Comparison of ENCODE assay signal across 1 cellular context in the genomic region with DNA sequence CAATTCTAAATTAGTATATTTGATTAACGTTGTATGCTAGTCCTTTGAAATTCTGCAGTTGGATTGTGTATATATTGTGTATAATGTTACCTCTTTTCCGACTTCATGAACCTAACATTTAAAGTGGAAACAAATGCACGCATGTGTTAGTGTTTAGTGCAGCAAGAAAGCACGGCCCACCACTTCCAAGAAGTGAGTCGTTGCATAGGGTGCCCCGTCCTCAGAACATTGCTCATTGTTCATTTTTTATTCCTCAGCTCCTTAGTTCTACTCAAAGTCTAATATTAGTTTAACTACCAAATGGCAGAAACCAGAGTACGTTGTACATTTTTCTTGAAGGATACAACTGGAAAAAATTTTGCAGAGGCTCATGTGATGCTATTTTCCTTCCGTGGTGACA.
TF ChIP-seq lines count a peak whose summit lies in the region.

No MANE protein-coding gene starts in this region.

TF ChIP-seq in GM23338, 12 proteins besides CTCF, POLR2A, EP300 and RAD21 (continued from another document):
- TF ChIP-seq NANOG (IDR thresholded peaks at IDR 0.05; ENCODE audit: borderline replicate concordance) = no peak
- no peak for TF ChIP-seq CREB1 (CRISPR knock-in tag; IDR thresholded peaks at IDR 0.05; ENCODE audit: low read depth)
- no peak for TF ChIP-seq STAT1 (IDR thresholded peaks at IDR 0.05; ENCODE audit: unreplicated experiment)
- TF ChIP-seq ZNF462 (CRISPR knock-in tag; IDR thresholded peaks at IDR 0.05) = no peak
- TF ChIP-seq ETS1 (IDR thresholded peaks at IDR 0.05) = no peak
- TF ChIP-seq JUNB (IDR thresholded peaks at IDR 0.05; ENCODE audit: unreplicated experiment) = no peak
- TF ChIP-seq, protein P1, sequence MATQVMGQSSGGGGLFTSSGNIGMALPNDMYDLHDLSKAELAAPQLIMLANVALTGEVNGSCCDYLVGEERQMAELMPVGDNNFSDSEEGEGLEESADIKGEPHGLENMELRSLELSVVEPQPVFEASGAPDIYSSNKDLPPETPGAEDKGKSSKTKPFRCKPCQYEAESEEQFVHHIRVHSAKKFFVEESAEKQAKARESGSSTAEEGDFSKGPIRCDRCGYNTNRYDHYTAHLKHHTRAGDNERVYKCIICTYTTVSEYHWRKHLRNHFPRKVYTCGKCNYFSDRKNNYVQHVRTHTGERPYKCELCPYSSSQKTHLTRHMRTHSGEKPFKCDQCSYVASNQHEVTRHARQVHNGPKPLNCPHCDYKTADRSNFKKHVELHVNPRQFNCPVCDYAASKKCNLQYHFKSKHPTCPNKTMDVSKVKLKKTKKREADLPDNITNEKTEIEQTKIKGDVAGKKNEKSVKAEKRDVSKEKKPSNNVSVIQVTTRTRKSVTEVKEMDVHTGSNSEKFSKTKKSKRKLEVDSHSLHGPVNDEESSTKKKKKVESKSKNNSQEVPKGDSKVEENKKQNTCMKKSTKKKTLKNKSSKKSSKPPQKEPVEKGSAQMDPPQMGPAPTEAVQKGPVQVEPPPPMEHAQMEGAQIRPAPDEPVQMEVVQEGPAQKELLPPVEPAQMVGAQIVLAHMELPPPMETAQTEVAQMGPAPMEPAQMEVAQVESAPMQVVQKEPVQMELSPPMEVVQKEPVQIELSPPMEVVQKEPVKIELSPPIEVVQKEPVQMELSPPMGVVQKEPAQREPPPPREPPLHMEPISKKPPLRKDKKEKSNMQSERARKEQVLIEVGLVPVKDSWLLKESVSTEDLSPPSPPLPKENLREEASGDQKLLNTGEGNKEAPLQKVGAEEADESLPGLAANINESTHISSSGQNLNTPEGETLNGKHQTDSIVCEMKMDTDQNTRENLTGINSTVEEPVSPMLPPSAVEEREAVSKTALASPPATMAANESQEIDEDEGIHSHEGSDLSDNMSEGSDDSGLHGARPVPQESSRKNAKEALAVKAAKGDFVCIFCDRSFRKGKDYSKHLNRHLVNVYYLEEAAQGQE (IDR thresholded peaks at IDR 0.05; ENCODE audit: unreplicated experiment) = no peak
- no peak for TF ChIP-seq POLR2AphosphoS5 (IDR thresholded peaks at IDR 0.05; ENCODE audit: low read depth)
